21 cellular contexts compared by ENCODE assay signal in genomic region chr17:59798111-59798510, GRCh38.
DNase-seq lines count a peak whose midpoint lies in the region; ATAC-seq, FAIRE-seq and TF ChIP-seq lines count a peak whose summit lies in the region.
"Had no signal": no experiment of that assay in that cellular context is flagged by ENCODE, and none has a peak within 500 bp of the region (broad histone marks: within the 10 kb centered on the region; RNA-seq: fewer than 3 reads in every experiment).

No MANE protein-coding gene starts in this region.

- 65% methylated on average over 4 of the region's 4 CpGs for WGBS in K562 (ENCODE audit: insufficient coverage, low coverage, missing lambda C conversion rate)

- H3K4me3 ChIP-seq in K562 (no peak overlapping the region), Peyer's patch (no peak overlapping the region)
- H3K4me3 ChIP-seq: breast epithelium, gastrocnemius medialis, SJSA1 had no signal

- no peak overlapping the region for H2AFZ ChIP-seq in K562 (ENCODE audit: low read depth, low read length)

- no peak for DNase-seq in activated CD8-positive, alpha-beta memory T cell treated with anti-CD3 and anti-CD28 coated beads, Interleukin-2, amount 10 ng/mL, durations not matched to agents 7 days and 5 days
- DNase-seq in activated CD8-positive, alpha-beta memory T cell treated with anti-CD3 and anti-CD28 coated beads for 24 hours: no peak
- DNase-seq in HTR-8/SVneo (ENCODE audit: insufficient read length, low spot score) (no peak), K562 (ENCODE audit: extremely low read depth in 1 of 4, low spot score in 3 of 4) (no peak), osteocyte (ENCODE audit: extremely low spot score, unreplicated experiment) (no peak), Peyer's patch (no peak)
- DNase-seq: erythroblast; gastrocnemius medialis; kidney glomerular epithelial cell; naive B cell; NCI-H187 treated with DMSO at 0.1 percent for 48 hours; NCI-H345; PC-3; stimulated activated CD4-positive, alpha-beta T cell treated with anti-CD3 and anti-CD28 coated beads, Interleukin-4, amount 100 ng/mL, for 1 hour; T1000 had no signal

- H3K9me3 ChIP-seq in K562 (replicated peaks; ENCODE audit: control insufficient read depth, insufficient read depth, low read depth, low read length): no peaks in the 10 kb centered on the region
- no peaks in the 10 kb centered on the region for H3K9me3 ChIP-seq in Peyer's patch
- H3K9me3 ChIP-seq: breast epithelium, gastrocnemius medialis, SJSA1 had no signal

- ATAC-seq in activated CD8-positive, alpha-beta memory T cell treated with anti-CD3 and anti-CD28 coated beads, Interleukin-2, amount 10 ng/mL, durations not matched to agents 7 days and 5 days: peak; percentile 16
- ATAC-seq in K562: no peak
- ATAC-seq in HG03095 (IDR thresholded peaks at IDR 0.05; ENCODE audit: unreplicated experiment): no peak
- no peak for ATAC-seq in GM21390 (IDR thresholded peaks at IDR 0.05; ENCODE audit: unreplicated experiment)
- ATAC-seq: gastrocnemius medialis, PC-3 had no signal

- no peak for TF ChIP-seq EP300 in K562 (IDR thresholded peaks at IDR 0.05; ENCODE audit: low read length)

- POLR2A ChIA-PET in K562 (lab: Yijun Ruan, JAX): interaction anchor here (2.0 kb wide), 1 partner anchor 11 kb away, joined by 7 read pairs; no protein-coding TSS in a partner anchor

- H3K4me2 ChIP-seq in K562 (ENCODE audit: insufficient read depth, low read length): no peak overlapping the region
- H3K4me2 ChIP-seq: KMS-11 had no signal

- H3K9ac ChIP-seq in K562 (ENCODE audit: insufficient read depth in 1 of 2, low read depth in 2 of 2, low read length in 2 of 2): no peak overlapping the region
- H3K9ac ChIP-seq: KMS-11 had no signal

- no peaks in the 10 kb centered on the region for H3K9me1 ChIP-seq in K562 (ENCODE audit: control insufficient read depth, insufficient read depth, low read length)

- H3K4me1 ChIP-seq in K562 (replicated peaks in 1 of 2; ENCODE audit: control insufficient read depth in 2 of 2, insufficient read depth in 2 of 2, low read length in 2 of 2) (peaks cover 0 to 6% of the 10 kb centered on the region in 2 experiments; a peak in 3 of 5 replicates), Peyer's patch (peaks cover 0 to 2% (median 0%) of the 10 kb centered on the region in 4 donors)
- H3K4me1 ChIP-seq: breast epithelium, gastrocnemius medialis had no signal

- H3K4me1 Mint-ChIP-seq in activated CD8-positive, alpha-beta memory T cell treated with anti-CD3 and anti-CD28 coated beads, Interleukin-2, amount 10 ng/mL, durations not matched to agents 7 days and 5 days: peaks cover 32% of the 10 kb centered on the region
- peaks cover 34% of the 10 kb centered on the region for H3K4me1 Mint-ChIP-seq in osteocyte (ENCODE audit: unreplicated experiment)
- H3K4me1 Mint-ChIP-seq: naive B cell had no signal

- H4K20me1 ChIP-seq in K562 (replicated peaks; ENCODE audit: control insufficient read depth, insufficient read depth, low read length): no peaks in the 10 kb centered on the region

- in situ Hi-C loops in K562 (cut with MboI): no loop called here

- no peaks in the 10 kb centered on the region for H3K9me3 Mint-ChIP-seq in activated CD8-positive, alpha-beta memory T cell treated with anti-CD3 and anti-CD28 coated beads, Interleukin-2, amount 10 ng/mL, durations not matched to agents 7 days and 5 days (ENCODE audit: low read depth)
- H3K9me3 Mint-ChIP-seq in osteocyte (ENCODE audit: unreplicated experiment): peaks cover 4% of the 10 kb centered on the region
- H3K9me3 Mint-ChIP-seq: naive B cell had no signal

- H3K27ac ChIP-seq in K562 (ENCODE audit: extremely low read depth, low read depth, low read length): 0 out of 3 replicates have a peak overlapping the region, but pooled peaks have one; percentile 15
- no peak overlapping the region for H3K27ac ChIP-seq in Peyer's patch
- H3K27ac ChIP-seq: breast epithelium, gastrocnemius medialis, KMS-11, SJSA1 had no signal

- CTCF ChIA-PET in activated CD8-positive, alpha-beta memory T cell treated with anti-CD3 and anti-CD28 coated beads, Interleukin-2, amount 10 ng/mL, durations not matched to agents 7 days and 5 days (lab: Charles Lee): interaction anchor here (0.7 to 1.2 kb wide), 3 partner anchors 10 to 46 kb away, joined by 3 read pairs; no protein-coding TSS in a partner anchor
- CTCF ChIA-PET in K562 (lab: Yijun Ruan, JAX; ENCODE audit: low intra/inter-chr PET ratio): no interaction called here

- H3K27me3 Mint-ChIP-seq in activated CD8-positive, alpha-beta memory T cell treated with anti-CD3 and anti-CD28 coated beads, Interleukin-2, amount 10 ng/mL, durations not matched to agents 7 days and 5 days: no peaks in the 10 kb centered on the region
- no peaks in the 10 kb centered on the region for H3K27me3 Mint-ChIP-seq in osteocyte (ENCODE audit: unreplicated experiment)
- H3K27me3 Mint-ChIP-seq: naive B cell had no signal

- intact Hi-C loops in K562 (cut with micrococcal nuclease): no loop called here

- no peaks in the 10 kb centered on the region for H3K27me3 ChIP-seq in K562 (ENCODE audit: control insufficient read depth in 2 of 2, insufficient read depth in 2 of 2, low read length in 2 of 2)
- H3K27me3 ChIP-seq in Peyer's patch: no peaks in the 10 kb centered on the region
- H3K27me3 ChIP-seq: breast epithelium, gastrocnemius medialis, SJSA1 had no signal

- peaks cover 11% of the 10 kb centered on the region for H3K36me3 ChIP-seq in K562 (ENCODE audit: control insufficient read depth, insufficient read depth, low read length)
- H3K36me3 ChIP-seq in Peyer's patch: peaks cover 0 to 10% (median 0%) of the 10 kb centered on the region in 3 donors
- H3K36me3 ChIP-seq: breast epithelium had no signal

- peak overlapping the region; percentile 56 for H3K27ac Mint-ChIP-seq in activated CD8-positive, alpha-beta memory T cell treated with anti-CD3 and anti-CD28 coated beads, Interleukin-2, amount 10 ng/mL, durations not matched to agents 7 days and 5 days
- H3K27ac Mint-ChIP-seq in osteocyte (ENCODE audit: unreplicated experiment): peak overlapping the region; percentile 62

- TF ChIP-seq RAD21 in K562 (CRISPR knock-in tag; conservative IDR thresholded peaks at IDR 0.05 in 1 of 2, IDR thresholded peaks at IDR 0.05 in 1 of 2): no peak

- peak overlapping the region; percentile 20 for H3K4me3 Mint-ChIP-seq in activated CD8-positive, alpha-beta memory T cell treated with anti-CD3 and anti-CD28 coated beads, Interleukin-2, amount 10 ng/mL, durations not matched to agents 7 days and 5 days
- H3K4me3 Mint-ChIP-seq in osteocyte (ENCODE audit: unreplicated experiment): no peak overlapping the region
- H3K4me3 Mint-ChIP-seq: naive B cell had no signal

- peaks cover 24% of the 10 kb centered on the region for H3K36me3 Mint-ChIP-seq in activated CD8-positive, alpha-beta memory T cell treated with anti-CD3 and anti-CD28 coated beads, Interleukin-2, amount 10 ng/mL, durations not matched to agents 7 days and 5 days
- peaks cover 10% of the 10 kb centered on the region for H3K36me3 Mint-ChIP-seq in osteocyte (ENCODE audit: unreplicated experiment)
- H3K36me3 Mint-ChIP-seq: naive B cell had no signal

- FAIRE-seq in HTR-8/SVneo (lab: Jason Lieb, UNC) (peak; percentile 46), K562 (lab: Jason Lieb, UNC) (no peak)
- FAIRE-seq: urothelium cell line had no signal

- no peaks in the 10 kb centered on the region for H3K79me2 ChIP-seq in K562 (ENCODE audit: control insufficient read depth, insufficient read depth, low read length)

- TF ChIP-seq POLR2A in K562 (conservative IDR thresholded peaks at IDR 0.05) (no peak), Peyer's patch (IDR thresholded peaks at IDR 0.05) (no peak)

- TF ChIP-seq CTCF in K562 (IDR thresholded peaks at IDR 0.05 in 2 of 3, conservative IDR thresholded peaks at IDR 0.05 in 1 of 3; ENCODE audit: insufficient read depth in 2 of 3, low read depth in 1 of 3, low read length in 3 of 3): no peak
- TF ChIP-seq CTCF in osteocyte (IDR thresholded peaks at IDR 0.05): no peak
- no peak for TF ChIP-seq CTCF in Peyer's patch (IDR thresholded peaks at IDR 0.05)

- BruUV-seq in K562 (replicated peaks; lab: Mats Ljungman, UMichigan): no TSS peak

TF ChIP-seq in K562, 482 proteins besides CTCF, POLR2A, EP300 and RAD21 (continues in another document):
- TF ChIP-seq AFF4 (CRISPR knock-in tag; IDR thresholded peaks at IDR 0.05): no peak
- no peak for TF ChIP-seq ZSCAN29 (IDR thresholded peaks at IDR 0.05)
